In the genomic region with DNA sequence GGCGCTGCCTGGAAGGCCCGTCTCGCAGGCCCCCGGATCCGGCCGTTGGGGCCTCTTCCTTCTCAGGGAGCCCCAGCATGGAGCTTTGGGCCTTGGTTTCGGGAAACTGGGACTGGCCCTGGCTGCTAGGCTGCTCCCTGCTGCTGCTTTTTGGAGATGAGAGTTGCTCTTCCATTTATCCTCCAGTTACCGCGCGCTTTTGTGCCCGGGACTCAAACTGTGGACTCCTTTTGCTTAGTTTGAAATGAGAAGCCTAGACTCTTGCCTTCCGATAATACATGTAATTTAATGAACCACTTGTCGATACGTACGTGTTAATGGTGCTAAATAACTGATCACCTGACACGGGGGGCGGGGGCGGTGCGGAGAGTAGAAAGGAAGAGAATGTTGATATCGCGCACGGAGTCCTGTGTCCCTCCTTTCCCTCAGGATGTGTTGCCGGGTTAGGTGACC, we compare ENCODE assay signal across 8 cellular contexts. TPM values are rescaled to one million over a fixed set of nuclear protein-coding genes. Genes with fewer than 3 reads are reported as not detected.
DNase-seq lines count a peak whose midpoint lies in the region; ATAC-seq and TF ChIP-seq lines count a peak whose summit lies in the region.

No MANE protein-coding gene starts in this region.

- H3K9me3 ChIP-seq in A673 (ENCODE audit: low read depth, low read length, poor library complexity, severe bottlenecking), result no peaks in the 10 kb centered on the region
- H3K9me3 ChIP-seq in OCI-LY7 (ENCODE audit: low read length), result no peaks in the 10 kb centered on the region
- no peaks in the 10 kb centered on the region for H3K9me3 ChIP-seq in neuronal stem cell (replicated peaks in 1 of 2; ENCODE audit: control insufficient read depth in 2 of 2, insufficient read depth in 1 of 2, low read depth in 1 of 2, low read length in 2 of 2)
- H3K9me3 ChIP-seq in suprapubic skin, result no peaks in the 10 kb centered on the region

- no peak for TF ChIP-seq POLR2A in suprapubic skin (IDR thresholded peaks at IDR 0.05)

- H3K4me2 ChIP-seq in OCI-LY7 (ENCODE audit: low read length) (peak overlapping the region; percentile 90), neuronal stem cell (ENCODE audit: insufficient read depth, low read length, poor library complexity, severe bottlenecking) (peak overlapping the region; percentile 49)

- no peak for TF ChIP-seq CTCF in A673 (conservative IDR thresholded peaks at IDR 0.05; ENCODE audit: low read depth, low read length)
- no peak for TF ChIP-seq CTCF in OCI-LY7 (conservative IDR thresholded peaks at IDR 0.05; ENCODE audit: low read length)
- TF ChIP-seq CTCF in suprapubic skin (IDR thresholded peaks at IDR 0.05), result no peak

- ATAC-seq in GM19023 (IDR thresholded peaks at IDR 0.05; ENCODE audit: unreplicated experiment), result peak; percentile 10
- ATAC-seq in HG03469 (IDR thresholded peaks at IDR 0.05; ENCODE audit: unreplicated experiment), result peak; percentile 2

- WGBS in neuronal stem cell (ENCODE audit: extremely low coverage in 2 of 2, insufficient read length in 2 of 2, insufficient replicate concordance in 1 of 2), 2 donors, result no CpG with 5 or more reads among the region's 23 CpGs
- WGBS in suprapubic skin, result 1% methylated on average over 19 of the region's 23 CpGs

- POLR2A ChIA-PET in A673 (lab: Charles Lee; ENCODE audit: low non-redundant PET), result interaction anchor here (0.6 kb wide), 1 partner anchor 220 kb away, joined by 6 read pairs; no protein-coding TSS in a partner anchor
- POLR2A ChIA-PET in OCI-LY7 (lab: Charles Lee), result interaction anchor here (0.6 to 2.4 kb wide), 11 partner anchors 9 to 66 kb away, joined by 3 to 15 read pairs (median 7); no protein-coding TSS in a partner anchor

- DNase-seq in A673 (ENCODE audit: low spot score), result peak; percentile 64
- DNase-seq in OCI-LY7 (ENCODE audit: low spot score), result peak; percentile 44
- peak; percentile 41 for DNase-seq in activated T-helper 9 cell treated with anti-CD3 and anti-CD28 coated beads, Interleukin-2, amount 50 U/mL, for 16 hours (ENCODE audit: low read depth)
- peak; percentile 25 for DNase-seq in foreskin melanocyte
- DNase-seq in neuronal stem cell (ENCODE audit: low spot score), result peak; percentile 26
- peak in 1 of 2 donors; percentile 74 for DNase-seq in suprapubic skin (ENCODE audit: low spot score in 2 of 2)

- peak overlapping the region; percentile 99 for H2BK5ac ChIP-seq in neuronal stem cell (ENCODE audit: low read length)

- H3K4me1 ChIP-seq in A673 (ENCODE audit: insufficient read depth, low read length, poor library complexity, severe bottlenecking) (peaks cover 33% of the 10 kb centered on the region), OCI-LY7 (ENCODE audit: insufficient read depth, low read length, poor library complexity, severe bottlenecking) (peaks cover 47% of the 10 kb centered on the region), neuronal stem cell (ENCODE audit: control insufficient read depth in 2 of 2, insufficient read depth in 1 of 2, low read depth in 1 of 2, low read length in 2 of 2) (peaks cover 5 to 7% of the 10 kb centered on the region in 2 donors), suprapubic skin (peaks cover 53% of the 10 kb centered on the region)

- peak overlapping the region; percentile 94 for H3K14ac ChIP-seq in neuronal stem cell (ENCODE audit: low read length)

- no peaks in the 10 kb centered on the region for H3K36me3 ChIP-seq in A673 (ENCODE audit: insufficient read depth, low read length, poor library complexity, severe bottlenecking)
- H3K36me3 ChIP-seq in OCI-LY7 (ENCODE audit: insufficient read depth, low read length), result peaks cover 21% of the 10 kb centered on the region; the same call in 1 of the 2 replicates
- peaks cover 0 to 6% of the 10 kb centered on the region in 2 donors for H3K36me3 ChIP-seq in neuronal stem cell (replicated peaks in 1 of 2; ENCODE audit: control insufficient read depth in 2 of 2, insufficient read depth in 2 of 2, low read length in 2 of 2)
- H3K36me3 ChIP-seq in suprapubic skin, result no peaks in the 10 kb centered on the region

- H3K79me2 ChIP-seq in OCI-LY7 (ENCODE audit: insufficient read depth, low read depth, low read length), result peaks cover 56% of the 10 kb centered on the region

- no TSS peak for BruUV-seq in A673 (replicated peaks; lab: Mats Ljungman, UMichigan)
- no TSS peak for BruUV-seq in OCI-LY7 (replicated peaks; lab: Mats Ljungman, UMichigan)

- H3K9ac ChIP-seq in neuronal stem cell (ENCODE audit: low read depth, low read length, poor library complexity), result peak overlapping the region; percentile 53

- H2AFZ ChIP-seq in OCI-LY7 (ENCODE audit: low read length), result peak overlapping the region; percentile 29; the same call in 1 of the 2 replicates
- peak overlapping the region; percentile 99 for H2AFZ ChIP-seq in neuronal stem cell (ENCODE audit: low read length)

- peak overlapping the region; percentile 99 for H3K18ac ChIP-seq in neuronal stem cell (ENCODE audit: low read length)

- H3K4ac ChIP-seq in neuronal stem cell (ENCODE audit: low read length), result peak overlapping the region; percentile 66

- TF ChIP-seq EP300 in suprapubic skin (IDR thresholded peaks at IDR 0.05), result no peak

- H3K27me3 ChIP-seq in A673 (replicated peaks; ENCODE audit: insufficient read depth, low read depth, low read length, poor library complexity) (no peaks in the 10 kb centered on the region), neuronal stem cell (ENCODE audit: control insufficient read depth in 3 of 3, insufficient read depth in 3 of 3, low read depth in 1 of 3, low read length in 3 of 3) (no peaks in the 10 kb centered on the region), suprapubic skin (no peaks in the 10 kb centered on the region)

- no peak overlapping the region for H2BK12ac ChIP-seq in neuronal stem cell (ENCODE audit: low read length)

- H3K4me3 ChIP-seq in A673 (ENCODE audit: low read depth, low read length, poor library complexity, severe bottlenecking), result peak overlapping the region; percentile 96
- H3K4me3 ChIP-seq in OCI-LY7 (ENCODE audit: low read depth, low read length, poor library complexity, severe bottlenecking), result peak overlapping the region; percentile 78
- H3K4me3 ChIP-seq in neuronal stem cell (ENCODE audit: low read length in 2 of 2), result peak overlapping the region; percentile 91 to 99
- peak overlapping the region; percentile 82 for H3K4me3 ChIP-seq in suprapubic skin

- H4K20me1 ChIP-seq in OCI-LY7 (ENCODE audit: insufficient read depth, low read length), result peaks cover 34% of the 10 kb centered on the region

- peaks cover 2% of the 10 kb centered on the region for H3K79me1 ChIP-seq in neuronal stem cell (ENCODE audit: low read depth, low read length)

- peak overlapping the region; percentile 47 for H2BK120ac ChIP-seq in neuronal stem cell (ENCODE audit: low read depth, low read length)

- H4K91ac ChIP-seq in neuronal stem cell (ENCODE audit: low read depth, low read length, poor library complexity), result no peak overlapping the region

- CTCF ChIA-PET in A673 (lab: Charles Lee), result no interaction called here
- CTCF ChIA-PET in OCI-LY7 (lab: Charles Lee; ENCODE audit: unreplicated experiment), result no interaction called here

- H4K8ac ChIP-seq in neuronal stem cell (ENCODE audit: low read depth, low read length), result no peak overlapping the region

- peak overlapping the region; percentile 94 for H2BK15ac ChIP-seq in neuronal stem cell (ENCODE audit: low read length)

- H3K9me2 ChIP-seq in OCI-LY7 (ENCODE audit: insufficient read depth, low read length), result no peaks in the 10 kb centered on the region

- H3K27ac ChIP-seq in A673 (ENCODE audit: low read depth, low read length, poor library complexity, severe bottlenecking), result peak overlapping the region; percentile 97
- peak overlapping the region; percentile 77 for H3K27ac ChIP-seq in OCI-LY7 (ENCODE audit: low read depth, low read length, poor library complexity, severe bottlenecking)
- H3K27ac ChIP-seq in neuronal stem cell (replicated peaks; ENCODE audit: low read length), result peak overlapping the region; percentile 98
- peak overlapping the region; percentile 96 for H3K27ac ChIP-seq in suprapubic skin

- H3K23ac ChIP-seq in neuronal stem cell (ENCODE audit: low read depth, low read length, poor library complexity), result peak overlapping the region; percentile 96

- peak overlapping the region; percentile 92 for H2AK5ac ChIP-seq in neuronal stem cell (ENCODE audit: low read depth, low read length)

- intact Hi-C loops in A673 (cut with micrococcal nuclease; ENCODE audit: unreplicated experiment) (no loop called here), OCI-LY7 (cut with micrococcal nuclease; ENCODE audit: unreplicated experiment) (loop anchor here (1.0 to 2.0 kb wide), 3 partner anchors 28 to 64 kb away; a partner anchor contains a TSS)

RNA-seq across cellular contexts. Expression of a gene that starts 0.9 kb away (rescaled TPM):
- total RNA-seq in A673 (2021), result 52.0 and 52.7 TPM in 2 replicates
- total RNA-seq in OCI-LY7 (2014; rRNA removed; shearing (Covaris generic)), result 54.0 and 54.8 TPM in 2 replicates
- total RNA-seq in OCI-LY7 (2022), result 92.5 and 106 TPM in 2 replicates
- 35.4 TPM for polyA plus RNA-seq in neuronal stem cell (2013, experiment 1 of 2)
- 35.9 TPM for polyA plus RNA-seq in neuronal stem cell (2013, experiment 2 of 2)
- 10 to 100 TPM; 38.1 to 98.5 (median 49.3) TPM for total RNA-seq in suprapubic skin
